In genomic region chr15:96333194-96334016, GRCh38 we compare ENCODE assay signal across 8 cellular contexts. TPM values are rescaled to one million over a fixed set of nuclear protein-coding genes. Genes with fewer than 3 reads are reported as not detected.
DNase-seq lines count a peak whose midpoint lies in the region; ATAC-seq and TF ChIP-seq lines count a peak whose summit lies in the region.

No MANE protein-coding gene starts in this region.

- no peak for TF ChIP-seq CTCF in GM10248 (IDR thresholded peaks at IDR 0.05; ENCODE audit: control extremely low read depth, extremely low read depth, low read depth, missing control alignments)

- no peak for ATAC-seq in GM18517 (IDR thresholded peaks at IDR 0.05; ENCODE audit: unreplicated experiment)
- no peak for ATAC-seq in GM18868 (IDR thresholded peaks at IDR 0.05; ENCODE audit: unreplicated experiment)

- DNase-seq in GM10248 (ENCODE audit: extremely low spot score): peak; percentile 14
- peak; percentile 28 for DNase-seq in NCI-H510A (lab: John Stamatoyannopoulos, UW)
- DNase-seq in ecto neural progenitor cell (ENCODE audit: low spot score): peak; percentile 57
- peak; percentile 29 for DNase-seq in mucosa of gallbladder (ENCODE audit: low spot score)
- no peak for DNase-seq in epidermal melanocyte (ENCODE audit: insufficient read length, low spot score)
- DNase-seq in stimulated activated CD4-positive, alpha-beta T cell treated with anti-CD3 and anti-CD28 coated beads, Interleukin-2, amount 100 ng/mL, for 48 hours: no peak

- CTCF ChIA-PET in GM10248 (lab: Yijun Ruan, JAX): no interaction called here

- POLR2A ChIA-PET in GM10248 (lab: Yijun Ruan, JAX): no interaction called here

RNA-seq across cellular contexts. Expression of gene NR2F2, which starts 2.9 kb away (rescaled TPM):
- total RNA-seq in mucosa of gallbladder: 288 TPM

Comparison
In these comparisons a context has a peak if more than half of its experiments do, and no peak if none do; other contexts are left out.
1. DNase-seq: peak in GM10248 (single experiment), NCI-H510A (single experiment), ecto neural progenitor cell (single experiment) and mucosa of gallbladder (single experiment); none in epidermal melanocyte (single experiment) and stimulated activated CD4-positive, alpha-beta T cell treated with anti-CD3 and anti-CD28 coated beads, Interleukin-2, amount 100 ng/mL, for 48 hours (0 of 2).